25 cellular contexts compared by ENCODE assay signal in the genomic region with DNA sequence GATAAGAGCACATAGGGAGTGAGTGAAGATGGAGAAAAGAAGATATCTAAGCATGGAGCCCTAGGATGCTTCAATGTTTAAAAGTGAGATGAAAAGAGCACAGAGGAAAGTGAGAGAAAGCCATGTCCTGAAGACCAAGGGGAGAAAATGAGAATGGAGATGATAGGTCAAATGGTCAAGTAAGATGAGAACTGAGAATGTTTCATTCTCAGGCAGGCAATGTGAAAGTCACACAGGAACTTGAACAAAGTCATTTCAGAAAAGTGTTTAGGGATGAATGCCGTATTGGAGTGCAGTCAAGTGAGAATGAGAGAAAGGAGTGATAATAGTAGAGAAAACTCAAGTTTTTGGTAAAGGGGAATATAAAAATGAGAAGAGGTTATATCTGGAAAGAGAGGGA.
A peak's percentile ranks its signal among the peaks of the same experiment; 100 is the strongest.
DNase-seq lines count a peak whose midpoint lies in the region; ATAC-seq and FAIRE-seq lines count a peak whose summit lies in the region.
"Had no signal": no experiment of that assay in that cellular context is flagged by ENCODE, and none has a peak within 500 bp of the region (broad histone marks: within the 10 kb centered on the region; RNA-seq: fewer than 3 reads in every experiment).

No MANE protein-coding gene starts in this region.

- peak; percentile 75 for ATAC-seq in GM19452 (IDR thresholded peaks at IDR 0.05; ENCODE audit: unreplicated experiment)
- ATAC-seq in GM21723 (IDR thresholded peaks at IDR 0.05; ENCODE audit: unreplicated experiment), result peak; percentile 77
- ATAC-seq in HG03565 (IDR thresholded peaks at IDR 0.05; ENCODE audit: unreplicated experiment), result peak; percentile 65
- ATAC-seq in GM19023 (IDR thresholded peaks at IDR 0.05; ENCODE audit: unreplicated experiment), result no peak
- ATAC-seq in HG02642 (IDR thresholded peaks at IDR 0.05; ENCODE audit: poor library complexity, unreplicated experiment), result no peak
- ATAC-seq: HepG2; pancreas; stimulated activated effector memory CD8-positive, alpha-beta T cell treated with anti-CD3 and anti-CD28 coated beads, Interleukin-12 subunit alpha, Interleukin-12 subunit beta, amount 100 ng/mL, for 72 hours; upper lobe of right lung had no signal

- no peak for DNase-seq in GM18507 (ENCODE audit: extremely low spot score, insufficient read length, low read depth)
- no peak for DNase-seq in GM03348 (ENCODE audit: low spot score)
- no peak for DNase-seq in NOMO-1 (lab: John Stamatoyannopoulos, UW; ENCODE audit: unreplicated experiment in 2 of 2)
- DNase-seq: ACHN; activated CD4-positive, alpha-beta T cell treated with anti-CD3 and anti-CD28 coated beads for 1 hour; activated T-cell treated with anti-CD3 and anti-CD28 coated beads, Interleukin-2, amount 50 U/mL, for 24 hours; DMS53; dorsolateral prefrontal cortex; GF-D8; Kasumi-1; NCI-H187; NCI-H526; nephron progenitor cell; pancreas; substantia nigra; T-helper 1 cell; upper lobe of right lung had no signal

- peak; percentile 73 for FAIRE-seq in GM18507 (lab: Jason Lieb, UNC)
- FAIRE-seq: endothelial cell of umbilical vein, HepG2 had no signal

Comparison
In these comparisons a context has a peak if more than half of its experiments do, and no peak if none do; other contexts are left out.
1. ATAC-seq: peak in GM19452 (single experiment), GM21723 (single experiment) and HG03565 (single experiment); none in GM19023 (single experiment) and HG02642 (single experiment).